28 cellular contexts compared by ENCODE assay signal in genomic region chr2:165562235-165562634, GRCh38.
"Had no signal": no experiment of that assay in that cellular context is flagged by ENCODE, and none has a peak within 500 bp of the region (broad histone marks: within the 10 kb centered on the region; RNA-seq: fewer than 3 reads in every experiment).

No MANE protein-coding gene starts in this region.

- H3K36me3 Mint-ChIP-seq: activated CD8-positive, alpha-beta memory T cell treated with anti-CD3 and anti-CD28 coated beads, Interleukin-2, amount 10 ng/mL, durations not matched to agents 7 days and 5 days; activated naive CD4-positive, alpha-beta T cell treated with anti-CD3 and anti-CD28 coated beads, Interleukin-2, amount 10 ng/mL, durations not matched to agents 7 days and 5 days; brain; natural killer cell; stimulated activated memory B cell treated with anti-CD40 and anti-IgM and Interleukin-4, amounts not matched to agents 10 μg/mL and 1 μg/mL and 100 μg/mL, for 72 hours; T-cell had no signal

- H3K79me2 ChIP-seq: parathyroid adenoma had no signal

- FAIRE-seq: endothelial cell of umbilical vein had no signal

- H3K27me3 Mint-ChIP-seq: activated naive CD4-positive, alpha-beta T cell treated with anti-CD3 and anti-CD28 coated beads, Interleukin-2, amount 10 ng/mL, durations not matched to agents 7 days and 5 days; brain had no signal

- H3K4me1 Mint-ChIP-seq: activated CD4-positive, alpha-beta T cell treated with anti-CD3 and anti-CD28 coated beads, Interleukin-2, amount 10 ng/mL, durations not matched to agents 7 days and 5 days; activated CD8-positive, alpha-beta memory T cell treated with anti-CD3 and anti-CD28 coated beads, Interleukin-2, amount 10 ng/mL, durations not matched to agents 7 days and 5 days; activated naive CD4-positive, alpha-beta T cell treated with anti-CD3 and anti-CD28 coated beads, Interleukin-2, amount 10 ng/mL, durations not matched to agents 7 days and 5 days; stimulated activated memory B cell treated with anti-CD40 and anti-IgM and Interleukin-4, amounts not matched to agents 10 μg/mL and 1 μg/mL and 100 μg/mL, for 72 hours; T-cell had no signal

- H3K27ac ChIP-seq: gastrocnemius medialis, parathyroid adenoma, right lobe of liver, vagina, VCaP had no signal

- H3K36me3 ChIP-seq: gastrocnemius medialis, right lobe of liver, vagina had no signal

- H3K27ac Mint-ChIP-seq: activated CD4-positive, alpha-beta T cell treated with anti-CD3 and anti-CD28 coated beads, Interleukin-2, amount 10 ng/mL, durations not matched to agents 7 days and 5 days; activated CD8-positive, alpha-beta memory T cell treated with anti-CD3 and anti-CD28 coated beads, Interleukin-2, amount 10 ng/mL, durations not matched to agents 7 days and 5 days; activated CD8-positive, alpha-beta T cell treated with anti-CD3 and anti-CD28 coated beads for 36 hours; activated naive CD4-positive, alpha-beta T cell treated with anti-CD3 and anti-CD28 coated beads, Interleukin-2, amount 10 ng/mL, durations not matched to agents 7 days and 5 days; natural killer cell; stimulated activated memory B cell treated with anti-CD40 and anti-IgM and Interleukin-4, amounts not matched to agents 10 μg/mL and 1 μg/mL and 100 μg/mL, for 72 hours; T-cell; T-helper 2 cell treated with Interferon-gamma antibody and Interleukin-4, amounts not matched to agents 5 μg/mL and 100 μg/mL, for 36 hours had no signal

- H3K4me3 Mint-ChIP-seq: activated CD4-positive, alpha-beta T cell treated with anti-CD3 and anti-CD28 coated beads, Interleukin-2, amount 10 ng/mL, durations not matched to agents 7 days and 5 days; activated CD8-positive, alpha-beta memory T cell treated with anti-CD3 and anti-CD28 coated beads, Interleukin-2, amount 10 ng/mL, durations not matched to agents 7 days and 5 days; activated CD8-positive, alpha-beta T cell treated with anti-CD3 and anti-CD28 coated beads for 36 hours; activated naive CD4-positive, alpha-beta T cell treated with anti-CD3 and anti-CD28 coated beads, Interleukin-2, amount 10 ng/mL, durations not matched to agents 7 days and 5 days; brain; natural killer cell; stimulated activated memory B cell treated with anti-CD40 and anti-IgM and Interleukin-4, amounts not matched to agents 10 μg/mL and 1 μg/mL and 100 μg/mL, for 72 hours; T-cell; T-helper 2 cell treated with Interferon-gamma antibody and Interleukin-4, amounts not matched to agents 5 μg/mL and 100 μg/mL, for 36 hours had no signal

- H3K9ac ChIP-seq: parathyroid adenoma had no signal

- H3K27me3 ChIP-seq: gastrocnemius medialis, right lobe of liver, vagina had no signal

- H3K4me3 ChIP-seq: gastrocnemius medialis, right lobe of liver, smooth muscle cell, vagina had no signal

- ATAC-seq: activated CD8-positive, alpha-beta memory T cell treated with anti-CD3 and anti-CD28 coated beads, Interleukin-2, amount 10 ng/mL, durations not matched to agents 7 days and 5 days; activated CD8-positive, alpha-beta T cell treated with anti-CD3 and anti-CD28 coated beads for 36 hours; esophagus mucosa; left lobe of liver; natural killer cell; right lobe of liver; stimulated activated memory B cell treated with anti-CD40 and anti-IgM and Interleukin-4, amounts not matched to agents 10 μg/mL and 1 μg/mL and 100 μg/mL, for 72 hours; T-cell had no signal

- H3K4me1 ChIP-seq: gastrocnemius medialis, parathyroid adenoma, right lobe of liver, vagina had no signal

- H3K9me3 ChIP-seq: gastrocnemius medialis, right lobe of liver, vagina had no signal

- H2AFZ ChIP-seq: parathyroid adenoma had no signal

- H3K4me2 ChIP-seq: smooth muscle cell had no signal

- H3K9me3 Mint-ChIP-seq: activated CD4-positive, alpha-beta T cell treated with anti-CD3 and anti-CD28 coated beads, Interleukin-2, amount 10 ng/mL, durations not matched to agents 7 days and 5 days; activated CD8-positive, alpha-beta T cell treated with anti-CD3 and anti-CD28 coated beads for 36 hours; activated naive CD4-positive, alpha-beta T cell treated with anti-CD3 and anti-CD28 coated beads, Interleukin-2, amount 10 ng/mL, durations not matched to agents 7 days and 5 days; brain; natural killer cell; stimulated activated memory B cell treated with anti-CD40 and anti-IgM and Interleukin-4, amounts not matched to agents 10 μg/mL and 1 μg/mL and 100 μg/mL, for 72 hours; T-cell; T-helper 2 cell treated with Interferon-gamma antibody and Interleukin-4, amounts not matched to agents 5 μg/mL and 100 μg/mL, for 36 hours had no signal

- DNase-seq: activated CD4-positive, alpha-beta T cell treated with anti-CD3 and anti-CD28 coated beads, Interleukin-2, amount 10 ng/mL, durations not matched to agents 7 days and 5 days; activated CD4-positive, CD25-positive, alpha-beta regulatory T cell treated with anti-CD3 and anti-CD28 coated beads, Interleukin-2, amount 50 U/mL, for 72 hours; activated CD8-positive, alpha-beta memory T cell treated with anti-CD3 and anti-CD28 coated beads, Interleukin-2, amount 10 ng/mL, durations not matched to agents 7 days and 5 days; activated CD8-positive, alpha-beta T cell treated with anti-CD3 and anti-CD28 coated beads for 36 hours; activated effector memory CD4-positive, alpha-beta T cell treated with anti-CD3 and anti-CD28 coated beads, Interleukin-2, amount 50 U/mL, for 16 hours; activated naive CD4-positive, alpha-beta T cell treated with anti-CD3 and anti-CD28 coated beads, Interleukin-2, amount 10 ng/mL, durations not matched to agents 7 days and 5 days; activated T-cell treated with anti-CD3 and anti-CD28 coated beads for 4 hours; aorta; central memory CD4-positive, alpha-beta T cell; dermis blood vessel endothelial cell; effector CD8-positive, alpha-beta T cell; gastrocnemius medialis; head of caudate nucleus; natural killer cell; right lobe of liver; stimulated activated CD4-positive, alpha-beta T cell treated with anti-CD3 and anti-CD28 coated beads, Interleukin-15, amount 100 ng/mL, for 24 hours; T-cell; trophoblast cell had no signal
